In genomic region chr7:101243786-101244384, GRCh38 we compare ENCODE assay signal across 8 cellular contexts. TPM values are rescaled to one million over a fixed set of nuclear protein-coding genes. Genes with fewer than 3 reads are reported as not detected.
DNase-seq lines count a peak whose midpoint lies in the region; ATAC-seq and TF ChIP-seq lines count a peak whose summit lies in the region.

No MANE protein-coding gene starts in this region.

- H3K9ac ChIP-seq in ES-I3 (ENCODE audit: low read depth, low read length) = peak overlapping the region; percentile 100

- in situ Hi-C loops in brain microvascular endothelial cell (cut with HindIII; ENCODE audit: low pct_ligation_motif_present, low sequenced_read_pairs) = no loop called here

- H3K36me3 ChIP-seq in ES-I3 (ENCODE audit: insufficient read depth, low read length) (peaks cover 3% of the 10 kb centered on the region; the same call in 1 of the 2 replicates), brain microvascular endothelial cell (replicated peaks) (peaks cover 18% of the 10 kb centered on the region), suprapubic skin (peaks cover 33% of the 10 kb centered on the region)

- TF ChIP-seq CTCF in LNCAP (IDR thresholded peaks at IDR 0.05) = peak; percentile 90; the same call in 1 of the 2 replicates
- TF ChIP-seq CTCF in brain microvascular endothelial cell (IDR thresholded peaks at IDR 0.05; ENCODE audit: low read depth, low read length, missing control alignments) = no peak
- TF ChIP-seq CTCF in suprapubic skin (IDR thresholded peaks at IDR 0.05) = no peak

- WGBS in suprapubic skin = 14% methylated on average over 21 of the region's 27 CpGs

- TF ChIP-seq POLR2A in suprapubic skin (IDR thresholded peaks at IDR 0.05) = no peak

- H3K4me3 ChIP-seq in brain microvascular endothelial cell (ENCODE audit: low read depth, low read length) = peak overlapping the region; percentile 69
- H3K4me3 ChIP-seq in suprapubic skin = peak overlapping the region; percentile 73

- H3K4me1 ChIP-seq in ES-I3 (ENCODE audit: insufficient read depth, low read length) = peaks cover 13% of the 10 kb centered on the region; the same call in 1 of the 2 replicates
- peaks cover 46% of the 10 kb centered on the region for H3K4me1 ChIP-seq in suprapubic skin

- peak overlapping the region; percentile 92 for H3K27ac ChIP-seq in brain microvascular endothelial cell
- peak overlapping the region; percentile 95 for H3K27ac ChIP-seq in suprapubic skin

- H3K27me3 ChIP-seq in brain microvascular endothelial cell (replicated peaks) (no peaks in the 10 kb centered on the region), suprapubic skin (no peaks in the 10 kb centered on the region)

- peak; percentile 29 for DNase-seq in brain microvascular endothelial cell
- DNase-seq in left lobe of liver (ENCODE audit: low spot score) = no peak
- DNase-seq in suprapubic skin (ENCODE audit: low spot score in 2 of 2) = peak in 1 of 2 donors; percentile 65
- no peak for DNase-seq in NCI-H1694 (lab: John Stamatoyannopoulos, UW)
- no peak for DNase-seq in SHP77 treated with DMSO at 0.1 percent for 48 hours (lab: John Stamatoyannopoulos, UW)
- DNase-seq in NCI-H345 (lab: John Stamatoyannopoulos, UW) = no peak

- peak; percentile 6 for ATAC-seq in left lobe of liver

- H3K9me3 ChIP-seq in ES-I3 (ENCODE audit: control insufficient read depth, insufficient read depth, low read length) (no peaks in the 10 kb centered on the region), suprapubic skin (no peaks in the 10 kb centered on the region)

- no peak for TF ChIP-seq EP300 in suprapubic skin (IDR thresholded peaks at IDR 0.05)

RNA-seq across cellular contexts. Expression of gene FIS1, which starts 1.0 kb away (rescaled TPM):
- total RNA-seq in left lobe of liver (131 TPM), suprapubic skin (100 to 1,000 TPM; 118 to 223 (median 198) TPM)

RNA-seq across cellular contexts. Expression of gene CLDN15, which starts 6.3 kb away (rescaled TPM):
- total RNA-seq in left lobe of liver (8.6 TPM), suprapubic skin (10 to 100 TPM in 3 of 4 donors, 1 to 10 TPM in 1; 6.7 to 19.8 (median 12.5) TPM)

RNA-seq across cellular contexts. Expression of gene ZNHIT1, which starts 25.9 kb away (rescaled TPM):
- total RNA-seq in left lobe of liver = 115 TPM
- total RNA-seq in suprapubic skin = 10 to 100 TPM; 43.8 to 73.4 (median 66.9) TPM

RNA-seq across cellular contexts. Expression of gene PLOD3, which starts 26.5 kb away (rescaled TPM):
- total RNA-seq in left lobe of liver (54.8 TPM), suprapubic skin (10 to 100 TPM; 15.7 to 30.4 (median 22.7) TPM)

RNA-seq across cellular contexts. Expression of gene MOGAT3, which starts 43.0 kb away (rescaled TPM):
- total RNA-seq in left lobe of liver (12.0 TPM), suprapubic skin (not detected)
